In genomic region chr14:55448146-55448614, GRCh38 we compare ENCODE assay signal across 11 cellular contexts. TPM values are rescaled to one million over a fixed set of nuclear protein-coding genes. Genes with fewer than 3 reads are reported as not detected.
DNase-seq lines count a peak whose midpoint lies in the region; ATAC-seq and TF ChIP-seq lines count a peak whose summit lies in the region.
"Had no signal": no experiment of that assay in that cellular context is flagged by ENCODE, and none has a peak within 500 bp of the region (broad histone marks: within the 10 kb centered on the region; RNA-seq: fewer than 3 reads in every experiment).

No MANE protein-coding gene starts in this region.

- H3K9me3 ChIP-seq in skeletal muscle tissue (ENCODE audit: control insufficient read depth in 3 of 3, low read length in 3 of 3) = no peaks in the 10 kb centered on the region
- no peaks in the 10 kb centered on the region for H3K9me3 ChIP-seq in CD4-positive, alpha-beta T cell (ENCODE audit: control insufficient read depth, low read length)

- intact Hi-C loops in CD4-positive, alpha-beta T cell (cut with DNase I, micrococcal nuclease) = loop anchor here in 1 of 2 experiments (5.0 to 10.0 kb wide), 2 partner anchors 207 to 889 kb away; no protein-coding TSS in a partner anchor

- H3K4me3 Mint-ChIP-seq in CD4-positive, alpha-beta T cell = no peak overlapping the region
- no peak overlapping the region for H3K4me3 Mint-ChIP-seq in WTC11

- no peak overlapping the region for H3K27ac Mint-ChIP-seq in CD4-positive, alpha-beta T cell
- H3K27ac Mint-ChIP-seq in WTC11 = no peak overlapping the region

- POLR2A ChIA-PET in CD4-positive, alpha-beta T cell (lab: Charles Lee) = no interaction called here
- POLR2A ChIA-PET in WTC11 (lab: Charles Lee) = no interaction called here

- no peaks in the 10 kb centered on the region for H3K9me3 Mint-ChIP-seq in CD4-positive, alpha-beta T cell
- peaks cover under 1% of the 10 kb centered on the region; the same call in 1 of the 2 replicates for H3K9me3 Mint-ChIP-seq in WTC11

- no peaks in the 10 kb centered on the region for H3K36me3 ChIP-seq in skeletal muscle tissue (ENCODE audit: control insufficient read depth in 3 of 3, insufficient read depth in 3 of 3, low read length in 3 of 3)

- H3K4me1 ChIP-seq in skeletal muscle tissue (ENCODE audit: control insufficient read depth in 3 of 3, insufficient read depth in 3 of 3, low read length in 3 of 3) = peaks cover 4 to 12% (median 4%) of the 10 kb centered on the region in 3 donors

- H3K27me3 Mint-ChIP-seq in CD4-positive, alpha-beta T cell = no peaks in the 10 kb centered on the region
- no peaks in the 10 kb centered on the region for H3K27me3 Mint-ChIP-seq in WTC11 (ENCODE audit: low read depth)

- no peaks in the 10 kb centered on the region for H3K36me3 Mint-ChIP-seq in CD4-positive, alpha-beta T cell (ENCODE audit: low read depth)
- no peaks in the 10 kb centered on the region for H3K36me3 Mint-ChIP-seq in WTC11

- no peak for ATAC-seq in CD4-positive, alpha-beta T cell (ENCODE audit: poor library complexity)
- no peak for ATAC-seq in WTC11

- H3K27me3 ChIP-seq in skeletal muscle tissue (ENCODE audit: control insufficient read depth in 3 of 3, insufficient read depth in 3 of 3, low read length in 3 of 3) = no peaks in the 10 kb centered on the region
- H3K27me3 ChIP-seq in CD4-positive, alpha-beta T cell (ENCODE audit: control insufficient read depth, insufficient read depth, low read length) = no peaks in the 10 kb centered on the region

- H3K4me1 Mint-ChIP-seq in CD4-positive, alpha-beta T cell (ENCODE audit: low read depth) = no peaks in the 10 kb centered on the region
- H3K4me1 Mint-ChIP-seq in WTC11 = peaks cover 8% of the 10 kb centered on the region

- H3K9ac ChIP-seq in skeletal muscle tissue (ENCODE audit: low read depth in 1 of 3, low read length in 3 of 3) = no peak overlapping the region

- no peak for TF ChIP-seq CTCF in epithelial cell of esophagus (IDR thresholded peaks at IDR 0.05; ENCODE audit: insufficient read depth, low read depth, low read length, missing control alignments)
- no peak for TF ChIP-seq CTCF in CD4-positive, alpha-beta T cell (IDR thresholded peaks at IDR 0.05)
- no peak for TF ChIP-seq CTCF in coronary artery (IDR thresholded peaks at IDR 0.05)
- no peak for TF ChIP-seq CTCF in WTC11 (IDR thresholded peaks at IDR 0.05)

- DNase-seq in activated CD4-positive, alpha-beta T cell treated with anti-CD3 and anti-CD28 coated beads for 48 hours = peak; percentile 66
- no peak for DNase-seq in activated CD4-positive, alpha-beta T cell treated with anti-CD3 and anti-CD28 coated beads, Interleukin-2, amount 50 U/mL, for 1 hour
- DNase-seq in NCI-H446 (lab: John Stamatoyannopoulos, UW) = peak; percentile 42 to 69
- peak; percentile 98 for DNase-seq in epithelial cell of esophagus (ENCODE audit: low read depth)
- no peak for DNase-seq in CD4-positive, alpha-beta T cell
- no peak for DNase-seq in coronary artery (ENCODE audit: low spot score)
- no peak for DNase-seq in WTC11 (ENCODE audit: low spot score)
- DNase-seq: C1 segment of cervical spinal cord, NCI-H2171 had no signal

- H3K4me3 ChIP-seq in epithelial cell of esophagus (ENCODE audit: low read length) (no peak overlapping the region), skeletal muscle tissue (ENCODE audit: low read length in 3 of 3) (no peak overlapping the region), coronary artery (no peak overlapping the region)

- CTCF ChIA-PET in CD4-positive, alpha-beta T cell (lab: Charles Lee) = no interaction called here
- CTCF ChIA-PET in WTC11 (lab: Charles Lee) = interaction anchor here (2.6 kb wide), 1 partner anchor 11 kb away, joined by 20 read pairs; no protein-coding TSS in a partner anchor

- H3K27ac ChIP-seq in skeletal muscle tissue (ENCODE audit: low read depth, low read length) = peak overlapping the region; percentile 51
- H3K27ac ChIP-seq in CD4-positive, alpha-beta T cell (ENCODE audit: low read depth, low read length) = no peak overlapping the region
- peak overlapping the region in 1 of 2 donors; percentile 19 for H3K27ac ChIP-seq in coronary artery

TF ChIP-seq in WTC11, 78 proteins besides CTCF, POLR2A, EP300 and RAD21:
- no peak for TF ChIP-seq ZNF281 (CRISPR knock-in tag; IDR thresholded peaks at IDR 0.05)
- TF ChIP-seq ELF4 (CRISPR knock-in tag; IDR thresholded peaks at IDR 0.05; ENCODE audit: low read depth) = no peak
- no peak for TF ChIP-seq ATF6 (CRISPR knock-in tag; IDR thresholded peaks at IDR 0.05)
- no peak for TF ChIP-seq ATF1 (CRISPR knock-in tag; IDR thresholded peaks at IDR 0.05)
- TF ChIP-seq ZNF671 (CRISPR knock-in tag; IDR thresholded peaks at IDR 0.05) = no peak
- no peak for TF ChIP-seq FOXP1 (CRISPR knock-in tag; IDR thresholded peaks at IDR 0.05; ENCODE audit: borderline replicate concordance)
- no peak for TF ChIP-seq JUN (CRISPR knock-in tag; IDR thresholded peaks at IDR 0.05)
- no peak for TF ChIP-seq ZBTB21 (CRISPR knock-in tag; IDR thresholded peaks at IDR 0.05; ENCODE audit: borderline replicate concordance)
- no peak for TF ChIP-seq USF2 (CRISPR knock-in tag; IDR thresholded peaks at IDR 0.05)
- TF ChIP-seq CREB1 (CRISPR knock-in tag; IDR thresholded peaks at IDR 0.05) = no peak
- no peak for TF ChIP-seq RELA (CRISPR knock-in tag; IDR thresholded peaks at IDR 0.05; ENCODE audit: borderline replicate concordance)
- TF ChIP-seq ZNF396 (CRISPR knock-in tag; IDR thresholded peaks at IDR 0.05; ENCODE audit: borderline replicate concordance) = no peak
- TF ChIP-seq NR1H2 (CRISPR knock-in tag; IDR thresholded peaks at IDR 0.05) = no peak

RNA-seq across cellular contexts. Expression of gene TBPL2, which starts 7.8 kb away (rescaled TPM):
- total RNA-seq in skeletal muscle tissue (not detected), WTC11 (2021) (not detected in 3 replicates)
- total RNA-seq in CD4-positive, alpha-beta T cell = not detected
- total RNA-seq: liver had no signal

RNA-seq across cellular contexts. Expression of gene ATG14, which starts 36.5 kb away (rescaled TPM):
- total RNA-seq in skeletal muscle tissue (14.6 TPM), WTC11 (2021) (9.1 to 10.4 TPM (median 9.4 TPM) in 3 replicates)
- total RNA-seq in CD4-positive, alpha-beta T cell = 10 to 100 TPM; 19.9 to 20.5 TPM

Comparison
In these comparisons a context has a peak if more than half of its experiments do, and no peak if none do; other contexts are left out.
1. DNase-seq: peak in activated CD4-positive, alpha-beta T cell treated with anti-CD3 and anti-CD28 coated beads for 48 hours (single experiment), NCI-H446 (2 of 2) and epithelial cell of esophagus (single experiment); none in activated CD4-positive, alpha-beta T cell treated with anti-CD3 and anti-CD28 coated beads, Interleukin-2, amount 50 U/mL, for 1 hour (single experiment), CD4-positive, alpha-beta T cell (0 of 10), coronary artery (single experiment) and WTC11 (single experiment).